ENCODE assay signal across 13 cellular contexts in genomic region chr2:20067992-20068727, GRCh38. TPM values are rescaled to one million over a fixed set of nuclear protein-coding genes. Genes with fewer than 3 reads are reported as not detected.
DNase-seq lines count a peak whose midpoint lies in the region; ATAC-seq, FAIRE-seq and TF ChIP-seq lines count a peak whose summit lies in the region.
"Had no signal": no experiment of that assay in that cellular context is flagged by ENCODE, and none has a peak within 500 bp of the region (broad histone marks: within the 10 kb centered on the region; RNA-seq: fewer than 3 reads in every experiment).

No MANE protein-coding gene starts in this region.

- peak; percentile 71 for FAIRE-seq in H54 (lab: Jason Lieb, UNC)

- H3K27ac ChIP-seq in suprapubic skin = peak overlapping the region; percentile 62
- H3K27ac ChIP-seq: body of pancreas had no signal

- TF ChIP-seq CTCF in suprapubic skin (IDR thresholded peaks at IDR 0.05) = no peak

- TF ChIP-seq EP300 in suprapubic skin (IDR thresholded peaks at IDR 0.05) = no peak

- H3K9me3 ChIP-seq in suprapubic skin = no peaks in the 10 kb centered on the region
- H3K9me3 ChIP-seq: body of pancreas had no signal

- ATAC-seq in HG02642 (IDR thresholded peaks at IDR 0.05; ENCODE audit: poor library complexity, unreplicated experiment) = no peak
- ATAC-seq: body of pancreas; naive thymus-derived CD4-positive, alpha-beta T cell had no signal

- no peak overlapping the region for H3K4me3 ChIP-seq in suprapubic skin
- H3K4me3 ChIP-seq: body of pancreas had no signal

- DNase-seq in H54 (ENCODE audit: insufficient read length, low spot score) (peak; percentile 37), amniotic stem cell (lab: John Stamatoyannopoulos, UW) (peak; percentile 68), foreskin melanocyte (peak; percentile 83), suprapubic skin (ENCODE audit: low spot score in 2 of 2) (no peak), mucosa of gallbladder (ENCODE audit: low spot score) (no peak), cerebellum (ENCODE audit: low spot score) (no peak), NCI-H2107 treated with DMSO at 0.1 percent for 48 hours (lab: John Stamatoyannopoulos, UW; ENCODE audit: unreplicated experiment) (no peak)
- DNase-seq: activated CD8-positive, alpha-beta memory T cell treated with anti-CD3 and anti-CD28 coated beads, Interleukin-2, amount 50 U/mL, for 48 hours; body of pancreas; naive thymus-derived CD4-positive, alpha-beta T cell; NCI-H1105 had no signal

- 62% methylated on average over 3 of the region's 3 CpGs for WGBS in suprapubic skin

- H3K4me1 ChIP-seq in suprapubic skin = peaks cover 60% of the 10 kb centered on the region

- no peaks in the 10 kb centered on the region for H3K27me3 ChIP-seq in suprapubic skin
- H3K27me3 ChIP-seq: body of pancreas had no signal

- TF ChIP-seq POLR2A in H54 (IDR thresholded peaks at IDR 0.05; ENCODE audit: low read depth, low read length) (no peak), suprapubic skin (IDR thresholded peaks at IDR 0.05) (no peak)

- H3K36me3 ChIP-seq in suprapubic skin = no peaks in the 10 kb centered on the region

RNA-seq across cellular contexts. Expression of gene LAPTM4A, which starts 16.7 kb away (rescaled TPM):
- total RNA-seq in suprapubic skin = 100 to 1,000 TPM in 3 of 4 donors, 10 to 100 TPM in 1; 88.8 to 159 (median 128) TPM
- total RNA-seq in mucosa of gallbladder = 274 TPM
- total RNA-seq in cerebellum = 71.8 TPM

RNA-seq across cellular contexts. Expression of gene MATN3, which starts 55.7 kb away (rescaled TPM):
- total RNA-seq in suprapubic skin = under 1 TPM; 0.34 to 0.76 (median 0.60) TPM
- total RNA-seq in mucosa of gallbladder = 0.89 TPM
- total RNA-seq in cerebellum = 3.1 TPM
- total RNA-seq: body of pancreas; naive thymus-derived CD4-positive, alpha-beta T cell; T-helper 2 cell treated with Interferon-gamma antibody and Interleukin-4, amounts not matched to agents 100 ng/mL and 5 ng/mL, for 36 hours had no signal

Comparison
In these comparisons a context has a peak if more than half of its experiments do, and no peak if none do; other contexts are left out.
1. DNase-seq: peak in H54 (single experiment), amniotic stem cell (single experiment) and foreskin melanocyte (single experiment); none in suprapubic skin (0 of 2), mucosa of gallbladder (single experiment), cerebellum (single experiment) and NCI-H2107 treated with DMSO at 0.1 percent for 48 hours (single experiment).